Comparison of ENCODE assay signal across 19 cellular contexts in the genomic region with DNA sequence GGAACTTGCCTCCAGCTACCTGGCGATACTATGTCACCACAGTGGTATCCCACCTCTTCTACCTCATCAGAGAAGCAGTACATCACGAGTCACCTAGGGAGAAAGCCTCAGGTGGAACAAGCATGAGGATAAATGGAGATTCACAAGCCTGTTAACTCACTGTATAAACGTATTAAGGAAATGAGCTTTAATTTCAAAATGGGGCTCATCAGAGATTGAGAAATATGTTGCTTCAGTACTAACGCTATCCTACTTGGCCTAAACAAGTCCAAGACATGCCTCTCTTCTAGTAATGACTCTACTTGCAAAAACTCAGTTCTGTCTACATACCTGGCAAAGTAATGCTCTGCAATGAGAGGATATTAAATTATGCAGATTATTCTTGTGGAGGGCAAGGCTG. TPM values are rescaled to one million over a fixed set of nuclear protein-coding genes. Genes with fewer than 3 reads are reported as not detected.
A peak's percentile ranks its signal among the peaks of the same experiment; 100 is the strongest.
DNase-seq lines count a peak whose midpoint lies in the region; ATAC-seq, FAIRE-seq and TF ChIP-seq lines count a peak whose summit lies in the region.
"Had no signal": no experiment of that assay in that cellular context is flagged by ENCODE, and none has a peak within 500 bp of the region (broad histone marks: within the 10 kb centered on the region; RNA-seq: fewer than 3 reads in every experiment).

No MANE protein-coding gene starts in this region.

- H4K20me1 ChIP-seq in keratinocyte (ENCODE audit: control insufficient read depth, extremely low read depth, insufficient read depth, low read length): no peaks in the 10 kb centered on the region

- dilution Hi-C loops in keratinocyte (cut with MboI; ENCODE audit: extremely low pct_ligation_motif_present, low sequenced_read_pairs): no loop called here

- no peak for TF ChIP-seq CTCF in CD4-positive, alpha-beta T cell (IDR thresholded peaks at IDR 0.05)
- TF ChIP-seq CTCF in keratinocyte (optimal IDR thresholded peaks at IDR 0.05 in 1 of 3, IDR thresholded peaks at IDR 0.05 in 1 of 3, conservative IDR thresholded peaks at IDR 0.05 in 1 of 3; ENCODE audit: extremely low read depth in 1 of 3, insufficient read depth in 2 of 3, low read length in 3 of 3) (no peak), testis (IDR thresholded peaks at IDR 0.05) (no peak)

- DNase-seq in CD4-positive, alpha-beta T cell: no peak
- peak; percentile 22 for DNase-seq in amniotic epithelial cell (ENCODE audit: low read depth)
- DNase-seq in keratinocyte (ENCODE audit: low read depth, low spot score): no peak
- DNase-seq in NCI-H2171 (lab: John Stamatoyannopoulos, UW): no peak
- no peak for DNase-seq in activated effector memory CD4-positive, alpha-beta T cell treated with Interleukin-2 at 50 U/mL for 16 hours
- no peak for DNase-seq in testis
- DNase-seq: 8988T; AML-193; CD4-positive, alpha-beta memory T cell; DMS153; DMS79 treated with DMSO at 0.1 percent for 48 hours; EL; H7; IMR-90 had no signal

- no peak overlapping the region for H3K4me3 ChIP-seq in keratinocyte (ENCODE audit: control insufficient read depth in 2 of 3, extremely low read depth in 1 of 3, insufficient read depth in 2 of 3, low read depth in 1 of 3, low read length in 3 of 3)
- no peak overlapping the region for H3K4me3 ChIP-seq in testis
- H3K4me3 ChIP-seq: BLaER1, GM23338 had no signal

- H3K27ac ChIP-seq in CD4-positive, alpha-beta T cell (ENCODE audit: low read depth, low read length): no peak overlapping the region
- H3K27ac ChIP-seq in keratinocyte (ENCODE audit: control insufficient read depth, insufficient read depth, low read length) (peak overlapping the region; percentile 40), testis (no peak overlapping the region)
- H3K27ac ChIP-seq: BLaER1 had no signal

- no peak for ATAC-seq in CD4-positive, alpha-beta T cell (ENCODE audit: poor library complexity)
- peak; percentile 34 for ATAC-seq in esophagus mucosa
- ATAC-seq: GM23338 had no signal

- no peaks in the 10 kb centered on the region for H3K9me1 ChIP-seq in keratinocyte (ENCODE audit: control insufficient read depth, extremely low read depth, insufficient read depth, low read length)

- peak overlapping the region; percentile 60 for H3K4me3 Mint-ChIP-seq in CD4-positive, alpha-beta T cell
- H3K4me3 Mint-ChIP-seq: CD4-positive, alpha-beta memory T cell; GM23338 had no signal

- H3K4me1 Mint-ChIP-seq in CD4-positive, alpha-beta T cell (ENCODE audit: low read depth): peaks cover 36% of the 10 kb centered on the region

- no peak overlapping the region for H3K9ac ChIP-seq in keratinocyte (ENCODE audit: control insufficient read depth, extremely low read depth, insufficient read depth, low read length)
- H3K9ac ChIP-seq: BLaER1 had no signal

- H3K27ac Mint-ChIP-seq in CD4-positive, alpha-beta T cell: no peak overlapping the region
- H3K27ac Mint-ChIP-seq: CD4-positive, alpha-beta memory T cell; GM23338 had no signal

- H3K9me3 Mint-ChIP-seq in CD4-positive, alpha-beta T cell: no peaks in the 10 kb centered on the region
- H3K9me3 Mint-ChIP-seq: GM23338 had no signal

- H3K27me3 ChIP-seq in CD4-positive, alpha-beta T cell (ENCODE audit: control insufficient read depth, insufficient read depth, low read length): no peaks in the 10 kb centered on the region
- H3K27me3 ChIP-seq in keratinocyte (ENCODE audit: control insufficient read depth, extremely low read depth, insufficient read depth, low read length) (no peaks in the 10 kb centered on the region), testis (no peaks in the 10 kb centered on the region)
- H3K27me3 ChIP-seq: BLaER1 had no signal

- peaks cover 77% of the 10 kb centered on the region for H3K36me3 Mint-ChIP-seq in CD4-positive, alpha-beta T cell (ENCODE audit: low read depth)

- H3K36me3 ChIP-seq in keratinocyte (ENCODE audit: control insufficient read depth in 2 of 2, extremely low read depth in 1 of 2, insufficient read depth in 2 of 2, low read length in 2 of 2): peaks cover 6 to 9% of the 10 kb centered on the region in 2 experiments
- H3K36me3 ChIP-seq in testis (ENCODE audit: low read depth, missing control alignments): no peaks in the 10 kb centered on the region

- FAIRE-seq in keratinocyte (lab: Jason Lieb, UNC): peak; percentile 17
- FAIRE-seq: G401.6, GM12891 had no signal

- CTCF ChIA-PET in CD4-positive, alpha-beta T cell (lab: Charles Lee): no interaction called here

- POLR2A ChIA-PET in CD4-positive, alpha-beta T cell (lab: Charles Lee): no interaction called here

- H2AFZ ChIP-seq in keratinocyte (ENCODE audit: control insufficient read depth, low read length): peak overlapping the region; percentile 48
- H2AFZ ChIP-seq: GM23338 had no signal

- 92 to 97% methylated on average over 4 of the region's 4 CpGs for WGBS in testis, 2 donors

- no peaks in the 10 kb centered on the region for H3K27me3 Mint-ChIP-seq in CD4-positive, alpha-beta T cell
- H3K27me3 Mint-ChIP-seq: CD4-positive, alpha-beta memory T cell had no signal

- H3K4me1 ChIP-seq in keratinocyte (ENCODE audit: control insufficient read depth, extremely low read depth, insufficient read depth, low read length) (peaks cover 16% of the 10 kb centered on the region), testis (no peaks in the 10 kb centered on the region)

- TF ChIP-seq POLR2A in testis (IDR thresholded peaks at IDR 0.05): no peak

- intact Hi-C loops in CD4-positive, alpha-beta T cell (cut with DNase I, micrococcal nuclease): loop anchor here (5.0 to 10.0 kb wide), 5 partner anchors 540 to 1150 kb away; partner anchors contain the start of genes GALNT1 (in 1 of the 2), KIAA1328 (in 1 of the 2), MAPRE2 (in 1 of the 2) and TPGS2 (in 1 of the 2)
- intact Hi-C loops in testis (cut with DNase I; ENCODE audit: low total_unique reads): loop anchor here (10.0 kb wide), 1 partner anchor 60 kb away; the partner anchor contains the start of gene MOCOS

- peaks cover 20% of the 10 kb centered on the region for H3K79me2 ChIP-seq in keratinocyte (ENCODE audit: control insufficient read depth, insufficient read depth, low read length)

- peak overlapping the region; percentile 20 for H3K4me2 ChIP-seq in keratinocyte (ENCODE audit: control insufficient read depth, extremely low read depth, insufficient read depth, low read depth, low read length)
- H3K4me2 ChIP-seq: BLaER1, GM23338 had no signal

- H3K9me3 ChIP-seq in CD4-positive, alpha-beta T cell (ENCODE audit: control insufficient read depth, low read length): no peaks in the 10 kb centered on the region
- H3K9me3 ChIP-seq in keratinocyte (ENCODE audit: control insufficient read depth, low read depth, low read length) (no peaks in the 10 kb centered on the region), testis (no peaks in the 10 kb centered on the region)
- H3K9me3 ChIP-seq: BLaER1 had no signal

RNA-seq across cellular contexts. Expression of gene SLC39A6, which starts 4.3 kb away (rescaled TPM):
- total RNA-seq in CD4-positive, alpha-beta T cell: 10 to 100 TPM; 10.6 to 11.0 TPM
- total RNA-seq in esophagus mucosa (24.0 TPM), testis (10 to 100 TPM; 51.4 to 53.8 TPM)
- polyA plus RNA-seq in keratinocyte (114 to 207 TPM (median 145 TPM) in 3 replicates), testis (ENCODE audit: insufficient read depth, low read depth, low replicate concordance) (38.1 TPM)
- 97.5 TPM for polyA plus RNA-seq in keratinocyte (2011; ENCODE audit: low read depth)
- polyA plus RNA-seq in keratinocyte (2011; cell fraction: cytosol; rRNA removed): 66.2 and 115 TPM in 2 replicates
- polyA plus RNA-seq in keratinocyte (2011; cell fraction: nucleus; rRNA removed): 199 and 201 TPM in 2 replicates
- polyA plus RNA-seq in keratinocyte (2012; ENCODE audit: low replicate concordance): 69.5 and 191 TPM in 2 replicates
- 58.5 to 238 TPM (median 212 TPM) in 3 replicates for polyA minus RNA-seq in keratinocyte
- 76.7 TPM for polyA minus RNA-seq in keratinocyte (2011; cell fraction: cytosol; rRNA and poly(A)+ RNA removed)
- 142 and 232 TPM in 2 replicates for polyA minus RNA-seq in keratinocyte (2011; cell fraction: nucleus; rRNA and poly(A)+ RNA removed)

RNA-seq across cellular contexts. Expression of gene ELP2, which starts 4.9 kb away (rescaled TPM):
- 100 to 1,000 TPM; 200 to 206 TPM for total RNA-seq in CD4-positive, alpha-beta T cell
- total RNA-seq in esophagus mucosa: 45.6 TPM
- polyA plus RNA-seq in keratinocyte: 43.3 to 74.6 TPM (median 62.1 TPM) in 3 replicates
- polyA plus RNA-seq in keratinocyte (2011; ENCODE audit: low read depth): 444 TPM
- polyA plus RNA-seq in keratinocyte (2011; cell fraction: cytosol; rRNA removed): 29.0 and 41.3 TPM in 2 replicates
- polyA plus RNA-seq in keratinocyte (2011; cell fraction: nucleus; rRNA removed): 70.1 and 79.7 TPM in 2 replicates
- 51.3 and 86.1 TPM in 2 replicates for polyA plus RNA-seq in keratinocyte (2012; ENCODE audit: low replicate concordance)
- 54.6 to 110 TPM (median 99.2 TPM) in 3 replicates for polyA minus RNA-seq in keratinocyte
- 30.5 TPM for polyA minus RNA-seq in keratinocyte (2011; cell fraction: cytosol; rRNA and poly(A)+ RNA removed)
- polyA minus RNA-seq in keratinocyte (2011; cell fraction: nucleus; rRNA and poly(A)+ RNA removed): 64.4 and 108 TPM in 2 replicates
- total RNA-seq in testis: 10 to 100 TPM; 94.8 to 95.2 TPM
- 81.0 TPM for polyA plus RNA-seq in testis (ENCODE audit: insufficient read depth, low read depth, low replicate concordance)

RNA-seq across cellular contexts. Expression of gene RPRD1A, which starts 57.5 kb away (rescaled TPM):
- 10 to 100 TPM; 21.8 to 25.1 TPM for total RNA-seq in CD4-positive, alpha-beta T cell
- total RNA-seq in esophagus mucosa: 29.3 TPM
- polyA plus RNA-seq in keratinocyte: 31.1 to 55.5 TPM (median 34.8 TPM) in 3 replicates
- 43.0 TPM for polyA plus RNA-seq in keratinocyte (2011; ENCODE audit: low read depth)
- 26.4 and 44.4 TPM in 2 replicates for polyA plus RNA-seq in keratinocyte (2011; cell fraction: cytosol; rRNA removed)
- 36.5 and 54.7 TPM in 2 replicates for polyA plus RNA-seq in keratinocyte (2011; cell fraction: nucleus; rRNA removed)
- polyA plus RNA-seq in keratinocyte (2012; ENCODE audit: low replicate concordance): 35.7 and 40.0 TPM in 2 replicates
- polyA minus RNA-seq in keratinocyte: 17.0 to 51.6 TPM (median 32.7 TPM) in 3 replicates
- 63.3 TPM for polyA minus RNA-seq in keratinocyte (2011; cell fraction: cytosol; rRNA and poly(A)+ RNA removed)
- 30.7 and 53.8 TPM in 2 replicates for polyA minus RNA-seq in keratinocyte (2011; cell fraction: nucleus; rRNA and poly(A)+ RNA removed)
- total RNA-seq in testis: 100 to 1,000 TPM in 1 of 2 donors, 10 to 100 TPM in 1; 98.6 to 104 TPM
- polyA plus RNA-seq in testis (ENCODE audit: insufficient read depth, low read depth, low replicate concordance): 73.4 TPM
